In genomic region chr10:3265081-3265480, GRCh38 we compare ENCODE assay signal across 2 cellular contexts.
A peak's percentile ranks its signal among the peaks of the same experiment; 100 is the strongest.
TF ChIP-seq lines count a peak whose summit lies in the region.

No MANE protein-coding gene starts in this region.

TF ChIP-seq in IMR-90, 13 proteins besides CTCF, POLR2A, EP300 and RAD21:
- TF ChIP-seq RFX5 (IDR thresholded peaks at IDR 0.05; ENCODE audit: low read depth, low read length) (no peak), RCOR1 (IDR thresholded peaks at IDR 0.05; ENCODE audit: insufficient replicate concordance, low read length) (no peak), SMC3 (IDR thresholded peaks at IDR 0.05; ENCODE audit: low read depth, low read length) (no peak), CHD1 (IDR thresholded peaks at IDR 0.05; ENCODE audit: low read depth, low read length) (no peak), MXI1 (IDR thresholded peaks at IDR 0.05; ENCODE audit: borderline replicate concordance, low read depth, low read length) (no peak), BHLHE40 (IDR thresholded peaks at IDR 0.05; ENCODE audit: low read depth, low read length) (no peak), ELK1 (IDR thresholded peaks at IDR 0.05; ENCODE audit: borderline replicate concordance, low read depth, low read length) (no peak), MAZ (IDR thresholded peaks at IDR 0.05; ENCODE audit: borderline replicate concordance, low read depth, low read length) (no peak), USF2 (IDR thresholded peaks at IDR 0.05; ENCODE audit: low read depth, low read length) (no peak), CEBPB (IDR thresholded peaks at IDR 0.05; ENCODE audit: low read depth, low read length) (no peak), MAFK (IDR thresholded peaks at IDR 0.05; ENCODE audit: low read depth, low read length) (no peak), FOS (IDR thresholded peaks at IDR 0.05; ENCODE audit: low read depth, low read length) (no peak), NFE2L2 (IDR thresholded peaks at IDR 0.05; ENCODE audit: low read depth, low read length) (no peak)

TF ChIP-seq in endothelial cell of umbilical vein, 7 proteins besides CTCF, POLR2A, EP300 and RAD21:
- TF ChIP-seq MYC (IDR thresholded peaks at IDR 0.05; ENCODE audit: low read depth, low read length), result no peak
- TF ChIP-seq JUN (IDR thresholded peaks at IDR 0.05; ENCODE audit: borderline replicate concordance, insufficient read depth, insufficient read length, low read depth), result peak; percentile 43
